18 cellular contexts compared by ENCODE assay signal in genomic region chr1:44678626-44679025, GRCh38. TPM values are rescaled to one million over a fixed set of nuclear protein-coding genes. Genes with fewer than 3 reads are reported as not detected.
DNase-seq lines count a peak whose midpoint lies in the region; ATAC-seq, FAIRE-seq and TF ChIP-seq lines count a peak whose summit lies in the region.
"Had no signal": no experiment of that assay in that cellular context is flagged by ENCODE, and none has a peak within 500 bp of the region (broad histone marks: within the 10 kb centered on the region; RNA-seq: fewer than 3 reads in every experiment).

No MANE protein-coding gene starts in this region.

- H2AFZ ChIP-seq in GM12878 (ENCODE audit: control insufficient read depth, low read depth, low read length) = no peak overlapping the region

- TF ChIP-seq CTCF in breast epithelium (IDR thresholded peaks at IDR 0.05) = no peak
- no peak for TF ChIP-seq CTCF in MCF 10A (IDR thresholded peaks at IDR 0.05; ENCODE audit: unreplicated experiment)
- TF ChIP-seq CTCF in GM12878 (IDR thresholded peaks at IDR 0.05 in 2 of 3, conservative IDR thresholded peaks at IDR 0.05 in 1 of 3; ENCODE audit: control insufficient read depth in 2 of 3, extremely low read depth in 1 of 3, insufficient read depth in 1 of 3, low read depth in 3 of 3, low read length in 3 of 3) = no peak

- peak overlapping the region; percentile 41; the same call in 1 of the 2 replicates for H3K4me2 ChIP-seq in GM12878 (ENCODE audit: control insufficient read depth, insufficient read depth)
- H3K4me2 ChIP-seq: BLaER1 had no signal

- 86% methylated on average over 4 of the region's 4 CpGs for WGBS in GM12878 (ENCODE audit: insufficient coverage, insufficient replicate concordance, low lambda C conversion rate, missing lambda C conversion rate)

- H3K4me1 Mint-ChIP-seq in MCF 10A (ENCODE audit: insufficient read depth, unreplicated experiment) = peaks cover 8% of the 10 kb centered on the region

- H3K4me3 ChIP-seq in breast epithelium (no peak overlapping the region), GM12878 (no peak overlapping the region), SJCRH30 (no peak overlapping the region)
- H3K4me3 ChIP-seq: BLaER1 had no signal

- FAIRE-seq in GM12878 (lab: Jason Lieb, UNC) = no peak
- FAIRE-seq: GM12891 had no signal

- H3K9me3 ChIP-seq in breast epithelium (no peaks in the 10 kb centered on the region), GM12878 (replicated peaks; ENCODE audit: control insufficient read depth, insufficient read depth, low read length) (no peaks in the 10 kb centered on the region), SJCRH30 (replicated peaks) (no peaks in the 10 kb centered on the region; the same call in 1 of the 2 replicates)
- H3K9me3 ChIP-seq: BLaER1 had no signal

- in situ Hi-C loops in GM12878 (cut with MboI) = no loop called here

- intact Hi-C loops in breast epithelium (cut with DNase I; ENCODE audit: low total_unique reads) (no loop called here), MCF 10A (cut with micrococcal nuclease) (no loop called here), GM12878 (cut with micrococcal nuclease; ENCODE audit: unreplicated experiment) (no loop called here)

- H3K36me3 ChIP-seq in breast epithelium (no peaks in the 10 kb centered on the region), GM12878 (ENCODE audit: control insufficient read depth in 2 of 2, insufficient read depth in 2 of 2, low read length in 1 of 2) (no peaks in the 10 kb centered on the region), SJCRH30 (no peaks in the 10 kb centered on the region)
- H3K36me3 ChIP-seq: BLaER1 had no signal

- H3K27me3 Mint-ChIP-seq in MCF 10A (ENCODE audit: insufficient read depth, unreplicated experiment) = no peaks in the 10 kb centered on the region
- H3K27me3 Mint-ChIP-seq: CD4-positive, alpha-beta T cell had no signal

- H3K4me1 ChIP-seq in breast epithelium = peaks cover 0 to 5% of the 10 kb centered on the region in 2 donors
- peaks cover 42% of the 10 kb centered on the region for H3K4me1 ChIP-seq in GM12878 (ENCODE audit: control insufficient read depth, insufficient read depth, low read length)
- H3K4me1 ChIP-seq in SJCRH30 = peaks cover 12% of the 10 kb centered on the region

- POLR2A ChIA-PET in MCF 10A (lab: Yijun Ruan, JAX) (no interaction called here), GM12878 (lab: Charles Lee) (no interaction called here)

- H3K9me3 Mint-ChIP-seq in MCF 10A (ENCODE audit: unreplicated experiment) = no peaks in the 10 kb centered on the region
- H3K9me3 Mint-ChIP-seq: CD4-positive, alpha-beta T cell; H9 had no signal

- H3K4me3 Mint-ChIP-seq in MCF 10A (ENCODE audit: unreplicated experiment) = no peak overlapping the region
- H3K4me3 Mint-ChIP-seq: CD4-positive, alpha-beta T cell; H9 had no signal

- H3K27ac ChIP-seq in breast epithelium = peak overlapping the region; percentile 26 to 27
- no peak overlapping the region for H3K27ac ChIP-seq in GM12878 (ENCODE audit: control insufficient read depth, insufficient read depth)
- H3K27ac ChIP-seq in caudate nucleus (ENCODE audit: low read depth, low read length) = no peak overlapping the region
- no peak overlapping the region for H3K27ac ChIP-seq in SJCRH30
- H3K27ac ChIP-seq: 22Rv1, BLaER1 had no signal

- H3K27me3 ChIP-seq in breast epithelium (no peaks in the 10 kb centered on the region), GM12878 (replicated peaks in 1 of 2; ENCODE audit: control insufficient read depth in 2 of 2, insufficient read depth in 2 of 2, low read length in 1 of 2) (no peaks in the 10 kb centered on the region), SJCRH30 (no peaks in the 10 kb centered on the region)
- H3K27me3 ChIP-seq: BLaER1 had no signal

- H3K79me2 ChIP-seq in GM12878 (ENCODE audit: control insufficient read depth, insufficient read depth, low read length) = peaks cover 5% of the 10 kb centered on the region

- H3K27ac Mint-ChIP-seq in MCF 10A (ENCODE audit: low read depth, unreplicated experiment) = no peak overlapping the region
- H3K27ac Mint-ChIP-seq: CD4-positive, alpha-beta T cell; H9 had no signal

- BruUV-seq in MCF 10A (replicated peaks; lab: Mats Ljungman, UMichigan) (no TSS peak), GM12878 (replicated peaks; lab: Mats Ljungman, UMichigan) (no TSS peak)

- SMC1A ChIA-PET in GM12878 (lab: Charles Lee; ENCODE audit: uncharacterized antibody, unreplicated experiment) = interaction anchor here (1.6 kb wide), 1 partner anchor 9 kb away, joined by 5 read pairs; no protein-coding TSS in a partner anchor

- no peak for TF ChIP-seq EP300 in GM12878 (IDR thresholded peaks at IDR 0.05; ENCODE audit: borderline replicate concordance in 1 of 2, control insufficient read depth in 1 of 2, low read depth in 2 of 2, low read length in 2 of 2)

- H3K9ac ChIP-seq in GM12878 (ENCODE audit: control insufficient read depth, insufficient read depth, low read length) = no peak overlapping the region
- H3K9ac ChIP-seq: BLaER1 had no signal

- H3K36me3 Mint-ChIP-seq in MCF 10A (ENCODE audit: insufficient read depth, unreplicated experiment) = no peaks in the 10 kb centered on the region

- TF ChIP-seq RAD21 in GM12878 (IDR thresholded peaks at IDR 0.05; ENCODE audit: insufficient read depth, low read depth, low read length) = no peak

- no peaks in the 10 kb centered on the region for H4K20me1 ChIP-seq in GM12878 (ENCODE audit: control insufficient read depth, insufficient read depth)
- H4K20me1 ChIP-seq: BLaER1 had no signal

- CTCF ChIA-PET in MCF 10A (lab: Yijun Ruan, JAX) = no interaction called here
- CTCF ChIA-PET in GM12878 (lab: Yijun Ruan, JAX) = interaction anchor here (2.4 kb wide), 1 partner anchor 26 kb away, joined by 6 read pairs; no protein-coding TSS in a partner anchor

- TF ChIP-seq POLR2A in breast epithelium (IDR thresholded peaks at IDR 0.05) (no peak), GM12878 (IDR thresholded peaks at IDR 0.05; ENCODE audit: low read depth, low read length) (no peak)

- RAD21 ChIA-PET in GM12878 (lab: Charles Lee; ENCODE audit: unreplicated experiment) = no interaction called here

- peak in 1 of 2 donors; percentile 9 for DNase-seq in breast epithelium (ENCODE audit: low spot score in 2 of 2)
- DNase-seq in MCF 10A (ENCODE audit: unreplicated experiment) = no peak
- no peak for DNase-seq in GM12878 (ENCODE audit: low read depth, low spot score)
- DNase-seq in mesenteric fat pad (ENCODE audit: low spot score) = peak; percentile 45
- no peak for DNase-seq in HPDE6-E6E7 (ENCODE audit: extremely low spot score)
- DNase-seq in caudate nucleus (lab: John Stamatoyannopoulos, UW) = no peak
- DNase-seq in SJCRH30 = no peak
- DNase-seq: AML-193; Calu3; CD4-positive, alpha-beta T cell; DMS79; GOT3; H9 had no signal

- no peak for ATAC-seq in GM12878

RNA-seq across cellular contexts. Expression of gene ARMH1, which starts 4.1 kb away (rescaled TPM):
- total RNA-seq in breast epithelium = 1 to 10 TPM; 1.8 to 3.8 (median 2.9) TPM
- 0.65 and 0.96 TPM in 2 replicates for total RNA-seq in MCF 10A (2022)
- 3.4 and 5.6 TPM in 2 replicates for total RNA-seq in GM12878 (2013; cell fraction: nucleolus; rRNA removed)
- total RNA-seq in GM12878 (2014; rRNA removed) = 17.1 and 26.5 TPM in 2 replicates
- total RNA-seq in GM12878 (2014; rRNA removed; fragmentation: Illumina TruSeq; extraction: Trizol) = 8.5 and 10.3 TPM in 2 replicates
- total RNA-seq in GM12878 (2021) = 15.9 and 18.1 TPM in 2 replicates
- polyA plus RNA-seq in GM12878 (2011; ENCODE audit: low read depth) = 0.87 TPM
- polyA plus RNA-seq in GM12878 (2011; rRNA removed) = 1.7 and 2.6 TPM in 2 replicates
- polyA plus RNA-seq in GM12878 (2011; cell fraction: cytosol; rRNA removed) = 2.3 and 4.7 TPM in 2 replicates
- 36.5 and 40.7 TPM in 2 replicates for polyA plus RNA-seq in GM12878 (2011; cell fraction: nucleus; rRNA removed)
- polyA plus RNA-seq in GM12878 (2012) = 7.7 and 10.3 TPM in 2 replicates
- 3.8 and 8.3 TPM in 2 replicates for polyA plus RNA-seq in GM12878 (2014; fragmentation: Illumina TruSeq; extraction: Trizol)
- 1 to 10 TPM in 1 of 2 experiments, under 1 TPM in 1; 0.93 to 1.8 TPM for polyA plus RNA-seq in GM12878 (2014; fragmentation: Nextera tagmentation; extraction: Ambion mirVana)
- 43.9 and 45.9 TPM in 2 replicates for polyA plus RNA-seq in GM12878 (2014; rRNA removed)
- polyA plus RNA-seq in GM12878 (2016; fragmentation: Nextera tagmentation; extraction: Ambion mirVana) = 1 to 10 TPM; 5.6 to 8.1 TPM
- polyA minus RNA-seq in GM12878 (2011; rRNA and poly(A)+ RNA removed) = 0.80 and 1.3 TPM in 2 replicates
- not detected in 2 replicates for polyA minus RNA-seq in GM12878 (2011; cell fraction: cytosol; rRNA and poly(A)+ RNA removed)
- polyA minus RNA-seq in GM12878 (2011; cell fraction: nucleus; rRNA and poly(A)+ RNA removed) = 0.48 and 1.9 TPM in 2 replicates
- 1.9 TPM for total RNA-seq in mesenteric fat pad
- not detected in 2 replicates for total RNA-seq in SJCRH30 (2014; rRNA removed; shearing (Covaris generic))
- total RNA-seq: G401, HT1080 had no signal

RNA-seq across cellular contexts. Expression of gene TMEM53, which starts 4.3 kb away (rescaled TPM):
- 1 to 10 TPM; 8.3 to 9.4 (median 9.2) TPM for total RNA-seq in breast epithelium
- total RNA-seq in MCF 10A (2022) = 2.2 TPM in 2 replicates
- 6.8 and 6.9 TPM in 2 replicates for total RNA-seq in GM12878 (2013; cell fraction: nucleolus; rRNA removed)
- total RNA-seq in GM12878 (2014; rRNA removed) = 11.7 and 16.7 TPM in 2 replicates
- total RNA-seq in GM12878 (2014; rRNA removed; fragmentation: Illumina TruSeq; extraction: Trizol) = 6.9 and 7.1 TPM in 2 replicates
- total RNA-seq in GM12878 (2021) = 13.2 and 13.8 TPM in 2 replicates
- polyA plus RNA-seq in GM12878 (2011; ENCODE audit: low read depth) = 4.5 TPM
- polyA plus RNA-seq in GM12878 (2011; rRNA removed) = 3.8 and 6.6 TPM in 2 replicates
- polyA plus RNA-seq in GM12878 (2011; cell fraction: cytosol; rRNA removed) = 15.3 and 18.0 TPM in 2 replicates
- polyA plus RNA-seq in GM12878 (2011; cell fraction: nucleus; rRNA removed) = 10.2 and 12.0 TPM in 2 replicates
- 10.5 and 12.2 TPM in 2 replicates for polyA plus RNA-seq in GM12878 (2012)
- polyA plus RNA-seq in GM12878 (2014; fragmentation: Illumina TruSeq; extraction: Trizol) = 4.6 and 8.4 TPM in 2 replicates
- polyA plus RNA-seq in GM12878 (2014; fragmentation: Nextera tagmentation; extraction: Ambion mirVana) = 1 to 10 TPM; 3.1 to 6.2 TPM
- 17.4 and 18.4 TPM in 2 replicates for polyA plus RNA-seq in GM12878 (2014; rRNA removed)
- 10 to 100 TPM; 22.5 to 23.9 TPM for polyA plus RNA-seq in GM12878 (2016; fragmentation: Nextera tagmentation; extraction: Ambion mirVana)
- polyA minus RNA-seq in GM12878 (2011; rRNA and poly(A)+ RNA removed) = 5.7 and 11.4 TPM in 2 replicates
- 5.7 and 6.1 TPM in 2 replicates for polyA minus RNA-seq in GM12878 (2011; cell fraction: cytosol; rRNA and poly(A)+ RNA removed)
- polyA minus RNA-seq in GM12878 (2011; cell fraction: nucleus; rRNA and poly(A)+ RNA removed) = 2.7 and 3.1 TPM in 2 replicates
- total RNA-seq in mesenteric fat pad = 16.8 TPM
- total RNA-seq in SJCRH30 (2014; rRNA removed; shearing (Covaris generic)) = 1.6 and 2.3 TPM in 2 replicates

RNA-seq across cellular contexts. Expression of gene RNU5D-1, which starts 52.3 kb away (rescaled TPM):
- not detected for total RNA-seq in breast epithelium
- not detected in 2 replicates for total RNA-seq in MCF 10A (2022)
- not detected in 2 replicates for total RNA-seq in GM12878 (2013; cell fraction: nucleolus; rRNA removed)
- total RNA-seq in GM12878 (2014; rRNA removed) = not detected in 2 replicates
- not detected in 2 replicates for total RNA-seq in GM12878 (2014; rRNA removed; fragmentation: Illumina TruSeq; extraction: Trizol)
- total RNA-seq in GM12878 (2021) = not detected in 2 replicates
- not detected for polyA plus RNA-seq in GM12878 (2011; ENCODE audit: low read depth)
- not detected in 2 replicates for polyA plus RNA-seq in GM12878 (2011; rRNA removed)
- not detected in 2 replicates for polyA plus RNA-seq in GM12878 (2011; cell fraction: cytosol; rRNA removed)
- polyA plus RNA-seq in GM12878 (2011; cell fraction: nucleus; rRNA removed) = not detected in 2 replicates
- not detected in 2 replicates for polyA plus RNA-seq in GM12878 (2012)
- not detected in 2 replicates for polyA plus RNA-seq in GM12878 (2014; fragmentation: Illumina TruSeq; extraction: Trizol)
- polyA plus RNA-seq in GM12878 (2014; fragmentation: Nextera tagmentation; extraction: Ambion mirVana) = not detected
- polyA plus RNA-seq in GM12878 (2014; rRNA removed) = not detected in 2 replicates
- polyA plus RNA-seq in GM12878 (2016; fragmentation: Nextera tagmentation; extraction: Ambion mirVana) = not detected
- under 0.01 and 3,585 TPM in 2 replicates for polyA minus RNA-seq in GM12878 (2011; rRNA and poly(A)+ RNA removed)
- 537 and 622 TPM in 2 replicates for polyA minus RNA-seq in GM12878 (2011; cell fraction: cytosol; rRNA and poly(A)+ RNA removed)
- polyA minus RNA-seq in GM12878 (2011; cell fraction: nucleus; rRNA and poly(A)+ RNA removed) = under 0.01 TPM in 2 replicates
- not detected for total RNA-seq in mesenteric fat pad
- total RNA-seq in SJCRH30 (2014; rRNA removed; shearing (Covaris generic)) = not detected in 2 replicates
- total RNA-seq: Calu3; CD4-positive, alpha-beta T cell; G401; H9; HT1080 had no signal

Comparison
In these comparisons a context has a peak if more than half of its experiments do, and no peak if none do; other contexts are left out.
1. H3K27ac ChIP-seq: peak in breast epithelium (2 of 2); none in GM12878 (single experiment), caudate nucleus (single experiment) and SJCRH30 (single experiment).